13 cellular contexts compared by ENCODE assay signal in the genomic region with DNA sequence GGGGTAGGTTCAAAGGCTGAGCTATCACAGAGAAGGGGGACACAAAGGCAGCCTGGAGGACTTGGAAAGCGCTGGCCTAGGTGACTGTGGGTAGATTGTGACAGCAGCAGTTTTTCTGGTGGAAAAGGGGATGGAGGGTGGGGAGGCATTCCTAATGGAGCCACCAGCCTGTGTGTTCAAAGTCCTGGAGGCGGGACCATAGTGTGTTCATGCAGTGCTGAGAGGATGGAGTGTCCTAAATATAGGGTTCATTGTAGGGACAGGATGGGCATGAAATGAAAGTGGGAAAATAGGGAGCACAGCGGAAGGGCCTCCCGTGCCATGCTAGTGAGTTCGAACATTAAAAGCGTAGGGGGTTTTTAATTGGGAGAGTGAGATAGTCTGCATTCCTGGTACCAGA.
"Had no signal": no experiment of that assay in that cellular context is flagged by ENCODE, and none has a peak within 500 bp of the region (broad histone marks: within the 10 kb centered on the region; RNA-seq: fewer than 3 reads in every experiment).

No MANE protein-coding gene starts in this region.

- H3K27ac ChIP-seq: dorsolateral prefrontal cortex, foreskin keratinocyte, testis, upper lobe of right lung had no signal

- H3K27me3 ChIP-seq: dorsolateral prefrontal cortex, foreskin keratinocyte, testis, upper lobe of right lung had no signal

- H3K9me3 ChIP-seq: testis, upper lobe of right lung had no signal

- H3K4me1 ChIP-seq: foreskin keratinocyte, testis, upper lobe of right lung had no signal

- DNase-seq: activated B cell treated with CpG ODN at 0.5 μM for 24 hours; activated CD4-positive, alpha-beta memory T cell treated with anti-CD3 and anti-CD28 coated beads, Interleukin-2, amount 10 ng/mL, durations not matched to agents 7 days and 5 days; activated CD4-positive, alpha-beta T cell treated with anti-CD3 and anti-CD28 coated beads for 48 hours; activated CD8-positive, alpha-beta memory T cell treated with anti-CD3 and anti-CD28 coated beads, Interleukin-2, amount 10 ng/mL, durations not matched to agents 7 days and 5 days; amniotic stem cell; central memory CD4-positive, alpha-beta T cell; dorsolateral prefrontal cortex; foreskin keratinocyte; naive thymus-derived CD8-positive, alpha-beta T cell; stimulated activated CD4-positive, alpha-beta T cell treated with anti-CD3 and anti-CD28 coated beads, Interleukin-4, amount 100 ng/mL, for 1 hour; stimulated activated naive CD8-positive, alpha-beta T cell treated with anti-CD3 and anti-CD28 coated beads, Interleukin-15, amount 100 ng/mL, for 72 hours; testis; upper lobe of right lung had no signal

- H3K36me3 ChIP-seq: upper lobe of right lung had no signal

- H3K4me3 ChIP-seq: dorsolateral prefrontal cortex, testis, upper lobe of right lung had no signal

- ATAC-seq: activated CD8-positive, alpha-beta memory T cell treated with anti-CD3 and anti-CD28 coated beads, Interleukin-2, amount 10 ng/mL, durations not matched to agents 7 days and 5 days; foreskin keratinocyte; naive thymus-derived CD8-positive, alpha-beta T cell; stimulated activated naive CD8-positive, alpha-beta T cell treated with anti-CD3 and anti-CD28 coated beads, Interleukin-15, amount 100 ng/mL, for 72 hours; upper lobe of right lung had no signal
